ENCODE assay signal across 10 cellular contexts in genomic region chr4:104693601-104694201, GRCh38.
DNase-seq lines count a peak whose midpoint lies in the region; ATAC-seq, FAIRE-seq and TF ChIP-seq lines count a peak whose summit lies in the region.
"Had no signal": no experiment of that assay in that cellular context is flagged by ENCODE, and none has a peak within 500 bp of the region (broad histone marks: within the 10 kb centered on the region; RNA-seq: fewer than 3 reads in every experiment).

No MANE protein-coding gene starts in this region.

- H3K4me2 ChIP-seq in PC-3 (ENCODE audit: low read length) (no peak overlapping the region), fibroblast of lung (ENCODE audit: extremely low read depth, insufficient read depth, low read length) (no peak overlapping the region)

- peak; percentile 63 for FAIRE-seq in A204.1 (lab: Jason Lieb, UNC)
- FAIRE-seq: keratinocyte had no signal

- H3K27ac ChIP-seq in PC-3 (ENCODE audit: low read length): no peak overlapping the region
- no peak overlapping the region for H3K27ac ChIP-seq in fibroblast of lung (ENCODE audit: insufficient read depth, low read length)
- no peak overlapping the region for H3K27ac ChIP-seq in transverse colon

- intact Hi-C loops in PC-3 (cut with micrococcal nuclease): loop anchor here (1.0 kb wide), 2 partner anchors 167 to 628 kb away; no protein-coding TSS in a partner anchor
- intact Hi-C loops in transverse colon (cut with DNase I; ENCODE audit: low total_unique reads): no loop called here

- no peak overlapping the region for H3K4me3 ChIP-seq in PC-3 (ENCODE audit: low read length)
- no peak overlapping the region for H3K4me3 ChIP-seq in fibroblast of lung (replicated peaks in 1 of 4; ENCODE audit: control extremely low read depth in 1 of 4, insufficient read depth in 1 of 4, low read depth in 3 of 4, low read length in 4 of 4)
- no peak overlapping the region for H3K4me3 ChIP-seq in transverse colon

- H3K27me3 ChIP-seq in PC-3 (ENCODE audit: low read length) (no peaks in the 10 kb centered on the region), fibroblast of lung (ENCODE audit: control insufficient read depth, insufficient read depth, low read length) (no peaks in the 10 kb centered on the region), transverse colon (no peaks in the 10 kb centered on the region)

- no peaks in the 10 kb centered on the region for H3K9me2 ChIP-seq in PC-3 (replicated peaks; ENCODE audit: low read length)

- no TSS peak for BruUV-seq in PC-3 (replicated peaks; lab: Mats Ljungman, UMichigan)

- H2AFZ ChIP-seq in PC-3 (ENCODE audit: low read length) (no peak overlapping the region), fibroblast of lung (ENCODE audit: low read length) (no peak overlapping the region)

- no peak; the same call in 1 of the 2 replicates for ATAC-seq in PC-3

- H3K9ac ChIP-seq in PC-3 (ENCODE audit: low read length) (no peak overlapping the region), fibroblast of lung (ENCODE audit: insufficient read depth, low read length) (no peak overlapping the region)

- no peak for TF ChIP-seq POLR2A in transverse colon (IDR thresholded peaks at IDR 0.05)

- DNase-seq in PC-3 (peak; percentile 64), fibroblast of lung (ENCODE audit: low read depth in 2 of 2) (peak; percentile 12 to 52), NCI-H1092 treated with DMSO at 0.1 percent for 48 hours (lab: John Stamatoyannopoulos, UW) (no peak), transverse colon (no peak), NCI-H345 (lab: John Stamatoyannopoulos, UW) (no peak)
- no peak for DNase-seq in stimulated activated CD4-positive, alpha-beta T cell treated with anti-CD3 and anti-CD28 coated beads, Interleukin-1b, Interleukin-23, amount 100 ng/mL, for 48 hours
- DNase-seq: cerebellar nuclear complex had no signal

- 78% methylated on average over 5 of the region's 5 CpGs for WGBS in transverse colon (ENCODE audit: low coverage in 1 of 2), 2 donors

- TF ChIP-seq EP300 in transverse colon (IDR thresholded peaks at IDR 0.05; ENCODE audit: low read depth): no peak

- H3K79me2 ChIP-seq in PC-3 (ENCODE audit: low read length) (no peaks in the 10 kb centered on the region), fibroblast of lung (ENCODE audit: control insufficient read depth, insufficient read depth, low read length) (no peaks in the 10 kb centered on the region)

- TF ChIP-seq CTCF in GM12872 (IDR thresholded peaks at IDR 0.05; ENCODE audit: insufficient read depth, low read depth, low read length) (peak; percentile 44), PC-3 (conservative IDR thresholded peaks at IDR 0.05; ENCODE audit: low read depth, low read length) (peak; percentile 69), fibroblast of lung (conservative IDR thresholded peaks at IDR 0.05 in 1 of 2, IDR thresholded peaks at IDR 0.05 in 1 of 2; ENCODE audit: low read depth in 1 of 2, low read length in 2 of 2) (peak; percentile 28 to 62), transverse colon (IDR thresholded peaks at IDR 0.05) (peak in 1 of 5 experiments; percentile 15)

- no peaks in the 10 kb centered on the region for H3F3A ChIP-seq in PC-3 (ENCODE audit: low read length, unreplicated experiment)

- CTCF ChIA-PET in PC-3 (lab: Charles Lee): no interaction called here

- H3K4me1 ChIP-seq in PC-3 (ENCODE audit: insufficient read depth, low read length) (no peaks in the 10 kb centered on the region), fibroblast of lung (ENCODE audit: control insufficient read depth, extremely low read depth, insufficient read depth, low read length) (no peaks in the 10 kb centered on the region), transverse colon (no peaks in the 10 kb centered on the region)

- POLR2A ChIA-PET in PC-3 (lab: Charles Lee; ENCODE audit: unreplicated experiment): no interaction called here

- H4K20me1 ChIP-seq in PC-3 (ENCODE audit: low read length): no peaks in the 10 kb centered on the region
- no peaks in the 10 kb centered on the region for H4K20me1 ChIP-seq in fibroblast of lung (ENCODE audit: control insufficient read depth, extremely low read depth, insufficient read depth, low read length)

- H3K36me3 ChIP-seq in PC-3 (ENCODE audit: low read depth, low read length): no peaks in the 10 kb centered on the region
- H3K36me3 ChIP-seq in fibroblast of lung (ENCODE audit: control insufficient read depth, insufficient read depth, low read length): no peaks in the 10 kb centered on the region
- H3K36me3 ChIP-seq in transverse colon: no peaks in the 10 kb centered on the region

- in situ Hi-C loops in transverse colon (cut with MboI; ENCODE audit: low pct_ligation_motif_present in 1 of 4, low pct_unique_long_range_greater_than_20kb in 1 of 4, low sequenced_read_pairs in 3 of 4): no loop called here

- H3K9me3 ChIP-seq in PC-3 (ENCODE audit: low read length): no peaks in the 10 kb centered on the region
- H3K9me3 ChIP-seq in fibroblast of lung (ENCODE audit: control insufficient read depth, insufficient read depth, low read depth, low read length): no peaks in the 10 kb centered on the region
- no peaks in the 10 kb centered on the region for H3K9me3 ChIP-seq in transverse colon

Comparison
In these comparisons a context has a peak if more than half of its experiments do, and no peak if none do; other contexts are left out.
1. DNase-seq: peak in PC-3 (single experiment) and fibroblast of lung (2 of 2); none in NCI-H1092 treated with DMSO at 0.1 percent for 48 hours (single experiment), stimulated activated CD4-positive, alpha-beta T cell treated with anti-CD3 and anti-CD28 coated beads, Interleukin-1b, Interleukin-23, amount 100 ng/mL, for 48 hours (single experiment), transverse colon (single experiment) and NCI-H345 (single experiment).